In the genomic region with DNA sequence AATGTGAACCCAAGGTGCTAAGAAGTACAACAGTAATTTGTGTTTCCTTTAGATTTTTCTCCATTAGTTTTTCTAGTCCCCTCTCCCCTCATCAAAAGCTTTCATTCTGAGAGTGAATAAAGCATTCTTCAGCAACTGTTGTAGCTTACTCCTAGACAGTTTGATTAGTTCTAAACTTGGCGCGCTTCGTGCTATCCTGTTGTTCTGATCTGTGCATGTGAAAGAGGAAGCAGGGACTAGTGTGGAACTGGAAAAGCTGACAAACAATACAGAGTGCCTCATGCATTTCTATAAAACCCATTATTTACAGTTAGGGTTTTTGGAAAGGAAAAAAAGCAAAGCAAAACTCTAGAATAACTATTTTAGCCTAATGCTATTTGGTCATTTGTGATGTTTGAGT, we compare ENCODE assay signal across 13 cellular contexts.
"Had no signal": no experiment of that assay in that cellular context is flagged by ENCODE, and none has a peak within 500 bp of the region (broad histone marks: within the 10 kb centered on the region; RNA-seq: fewer than 3 reads in every experiment).

No MANE protein-coding gene starts in this region.

- H3K36me3 Mint-ChIP-seq: activated CD8-positive, alpha-beta memory T cell treated with anti-CD3 and anti-CD28 coated beads, Interleukin-2, amount 10 ng/mL, durations not matched to agents 7 days and 5 days; activated naive CD8-positive, alpha-beta T cell treated with anti-CD3 and anti-CD28 coated beads, Interleukin-2, amount 10 ng/mL, durations not matched to agents 7 days and 5 days had no signal

- DNase-seq: activated CD4-positive, alpha-beta T cell treated with anti-CD3 and anti-CD28 coated beads, Interleukin-2, amount 50 U/mL, for 4 hours; activated CD8-positive, alpha-beta memory T cell treated with anti-CD3 and anti-CD28 coated beads, Interleukin-2, amount 10 ng/mL, durations not matched to agents 7 days and 5 days; activated gamma-delta T cell treated with Interleukin-2 at 50 U/mL for 16 hours; activated naive CD8-positive, alpha-beta T cell treated with anti-CD3 and anti-CD28 coated beads, Interleukin-2, amount 10 ng/mL, durations not matched to agents 7 days and 5 days; activated T-cell treated with anti-CD3 and anti-CD28 coated beads, Interleukin-2, amount 50 U/mL, for 24 hours; dorsolateral prefrontal cortex; foreskin melanocyte; naive thymus-derived CD4-positive, alpha-beta T cell; stimulated activated CD4-positive, alpha-beta T cell treated with anti-CD3 and anti-CD28 coated beads, Interleukin-2, amount 100 ng/mL, for 48 hours; stimulated activated naive CD8-positive, alpha-beta T cell treated with anti-CD3 and anti-CD28 coated beads, Interleukin-15, Interleukin-2, amounts not matched to agents 100 U/mL and 50 U/mL, for 24 hours; T-helper 17 cell; upper lobe of left lung had no signal

- H3K27ac Mint-ChIP-seq: activated CD8-positive, alpha-beta memory T cell treated with anti-CD3 and anti-CD28 coated beads, Interleukin-2, amount 10 ng/mL, durations not matched to agents 7 days and 5 days; activated naive CD8-positive, alpha-beta T cell treated with anti-CD3 and anti-CD28 coated beads, Interleukin-2, amount 10 ng/mL, durations not matched to agents 7 days and 5 days; activated T-cell treated with anti-CD3 and anti-CD28 coated beads, Interleukin-2, amount 50 U/mL, for 24 hours; naive thymus-derived CD4-positive, alpha-beta T cell; T-helper 17 cell had no signal

- ATAC-seq: activated CD4-positive, CD25-positive, alpha-beta regulatory T cell treated with anti-CD3 and anti-CD28 coated beads, Interleukin-2, amount 50 U/mL, for 24 hours; activated CD8-positive, alpha-beta memory T cell treated with anti-CD3 and anti-CD28 coated beads, Interleukin-2, amount 10 ng/mL, durations not matched to agents 7 days and 5 days; naive thymus-derived CD4-positive, alpha-beta T cell; stimulated activated naive CD8-positive, alpha-beta T cell treated with anti-CD3 and anti-CD28 coated beads, Interleukin-15, Interleukin-2, amounts not matched to agents 100 U/mL and 50 U/mL, for 24 hours; T-helper 17 cell had no signal

- H3K4me1 Mint-ChIP-seq: activated CD8-positive, alpha-beta memory T cell treated with anti-CD3 and anti-CD28 coated beads, Interleukin-2, amount 10 ng/mL, durations not matched to agents 7 days and 5 days; activated naive CD8-positive, alpha-beta T cell treated with anti-CD3 and anti-CD28 coated beads, Interleukin-2, amount 10 ng/mL, durations not matched to agents 7 days and 5 days; naive thymus-derived CD4-positive, alpha-beta T cell; T-helper 17 cell had no signal

- H3K27me3 Mint-ChIP-seq: activated CD8-positive, alpha-beta memory T cell treated with anti-CD3 and anti-CD28 coated beads, Interleukin-2, amount 10 ng/mL, durations not matched to agents 7 days and 5 days; activated naive CD8-positive, alpha-beta T cell treated with anti-CD3 and anti-CD28 coated beads, Interleukin-2, amount 10 ng/mL, durations not matched to agents 7 days and 5 days; activated T-cell treated with anti-CD3 and anti-CD28 coated beads, Interleukin-2, amount 50 U/mL, for 24 hours; naive thymus-derived CD4-positive, alpha-beta T cell; T-helper 17 cell had no signal

- H3K4me3 Mint-ChIP-seq: activated CD8-positive, alpha-beta memory T cell treated with anti-CD3 and anti-CD28 coated beads, Interleukin-2, amount 10 ng/mL, durations not matched to agents 7 days and 5 days; activated naive CD8-positive, alpha-beta T cell treated with anti-CD3 and anti-CD28 coated beads, Interleukin-2, amount 10 ng/mL, durations not matched to agents 7 days and 5 days; activated T-cell treated with anti-CD3 and anti-CD28 coated beads, Interleukin-2, amount 50 U/mL, for 24 hours; naive thymus-derived CD4-positive, alpha-beta T cell; T-helper 17 cell had no signal
